In genomic region chr1:167938083-167938482, GRCh38 we compare ENCODE assay signal across 8 cellular contexts. TPM values are rescaled to one million over a fixed set of nuclear protein-coding genes. Genes with fewer than 3 reads are reported as not detected.
DNase-seq lines count a peak whose midpoint lies in the region; ATAC-seq lines count a peak whose summit lies in the region.

No MANE protein-coding gene starts in this region.

- peak overlapping the region; percentile 96 for H3K9ac ChIP-seq in ES-I3 (ENCODE audit: low read depth, low read length)
- H3K9ac ChIP-seq in endocrine pancreas (ENCODE audit: control insufficient read depth, insufficient read depth, low read length), result no peak overlapping the region
- no peak overlapping the region for H3K9ac ChIP-seq in trophoblast cell (ENCODE audit: low read length)

- H3K14ac ChIP-seq in trophoblast cell (ENCODE audit: low read length), result no peak overlapping the region

- H4K91ac ChIP-seq in trophoblast cell (ENCODE audit: low read depth, low read length), result no peak overlapping the region

- H3K4ac ChIP-seq in trophoblast cell (ENCODE audit: low read depth, low read length), result no peak overlapping the region

- DNase-seq in NCI-H526 treated with DMSO at 0.1 percent for 48 hours (lab: John Stamatoyannopoulos, UW), result peak; percentile 82
- DNase-seq in trophoblast cell, result no peak
- DNase-seq in effector memory CD4-positive, alpha-beta T cell, result no peak

- H3K79me1 ChIP-seq in trophoblast cell (ENCODE audit: low read length), result peaks cover 17% of the 10 kb centered on the region

- H3K4me3 ChIP-seq in endocrine pancreas (ENCODE audit: control insufficient read depth, insufficient read depth, low read length), result peak overlapping the region; percentile 93
- no peak overlapping the region for H3K4me3 ChIP-seq in trophoblast cell (ENCODE audit: low read depth, low read length)
- no peak overlapping the region for H3K4me3 ChIP-seq in effector memory CD4-positive, alpha-beta T cell (ENCODE audit: insufficient read depth, low read depth, low read length, poor library complexity, severe bottlenecking)

- H2BK5ac ChIP-seq in trophoblast cell (ENCODE audit: low read depth, low read length, poor library complexity), result no peak overlapping the region

- H2BK120ac ChIP-seq in trophoblast cell (ENCODE audit: insufficient read depth, low read length, poor library complexity), result no peak overlapping the region

- no peaks in the 10 kb centered on the region for H3K27me3 ChIP-seq in endocrine pancreas (ENCODE audit: control insufficient read depth, insufficient read depth, low read length)
- H3K27me3 ChIP-seq in trophoblast cell (ENCODE audit: insufficient read depth, low read length), result no peaks in the 10 kb centered on the region
- no peaks in the 10 kb centered on the region for H3K27me3 ChIP-seq in effector memory CD4-positive, alpha-beta T cell (replicated peaks; ENCODE audit: control insufficient read depth, insufficient read depth, low read length, poor library complexity, severe bottlenecking)

- H3K36me3 ChIP-seq in ES-I3 (ENCODE audit: insufficient read depth, low read length) (no peaks in the 10 kb centered on the region), endocrine pancreas (ENCODE audit: control insufficient read depth, insufficient read depth, low read length) (no peaks in the 10 kb centered on the region), trophoblast cell (ENCODE audit: control insufficient read depth in 1 of 2, insufficient read depth in 2 of 2, low read length in 2 of 2) (peaks cover 1 to 2% of the 10 kb centered on the region in 2 experiments)
- H3K36me3 ChIP-seq in effector memory CD4-positive, alpha-beta T cell (ENCODE audit: control insufficient read depth, insufficient read depth, low read length), result no peaks in the 10 kb centered on the region

- H3K9me3 ChIP-seq in ES-I3 (ENCODE audit: control insufficient read depth, insufficient read depth, low read length), result no peaks in the 10 kb centered on the region
- no peaks in the 10 kb centered on the region for H3K9me3 ChIP-seq in endocrine pancreas (ENCODE audit: control insufficient read depth, low read length)
- no peaks in the 10 kb centered on the region for H3K9me3 ChIP-seq in trophoblast cell (ENCODE audit: insufficient read depth, low read depth, low read length)
- H3K9me3 ChIP-seq in effector memory CD4-positive, alpha-beta T cell (ENCODE audit: control insufficient read depth, low read length), result no peaks in the 10 kb centered on the region

- no peak overlapping the region for H3K23ac ChIP-seq in trophoblast cell (ENCODE audit: low read length)

- no peak overlapping the region for H2AK5ac ChIP-seq in trophoblast cell (ENCODE audit: low read length)

- peaks cover 15% of the 10 kb centered on the region for H3K79me2 ChIP-seq in trophoblast cell (ENCODE audit: control insufficient read depth, insufficient read depth, low read length, poor library complexity)

- ATAC-seq in HG02588 (IDR thresholded peaks at IDR 0.05; ENCODE audit: unreplicated experiment) (no peak), HG03139 (IDR thresholded peaks at IDR 0.05; ENCODE audit: unreplicated experiment) (no peak), GM21423 (IDR thresholded peaks at IDR 0.05; ENCODE audit: unreplicated experiment) (no peak)

- H3K4me2 ChIP-seq in trophoblast cell (ENCODE audit: low read length), result peak overlapping the region; percentile 53

- H2BK12ac ChIP-seq in trophoblast cell (ENCODE audit: low read length), result no peak overlapping the region

- no peak overlapping the region for H4K12ac ChIP-seq in trophoblast cell (ENCODE audit: low read depth, low read length)

- H3K27ac ChIP-seq in trophoblast cell (ENCODE audit: low read depth, low read length), result no peak overlapping the region
- no peak overlapping the region for H3K27ac ChIP-seq in effector memory CD4-positive, alpha-beta T cell (ENCODE audit: insufficient read depth, low read length, poor library complexity, severe bottlenecking)

- WGBS in trophoblast cell (ENCODE audit: extremely low coverage, insufficient coverage, insufficient read length), result no CpG with 5 or more reads among the region's 4 CpGs

- no peak overlapping the region for H3K18ac ChIP-seq in trophoblast cell (ENCODE audit: low read length)

- H3K4me1 ChIP-seq in ES-I3 (ENCODE audit: insufficient read depth, low read length) (no peaks in the 10 kb centered on the region; the same call in 1 of the 2 replicates), endocrine pancreas (ENCODE audit: control insufficient read depth, insufficient read depth, low read length) (peaks cover 26% of the 10 kb centered on the region), trophoblast cell (ENCODE audit: control insufficient read depth in 1 of 2, insufficient read depth in 2 of 2, low read length in 2 of 2) (peaks cover 0 to 2% of the 10 kb centered on the region in 2 experiments)
- H3K4me1 ChIP-seq in effector memory CD4-positive, alpha-beta T cell (ENCODE audit: control insufficient read depth, insufficient read depth, low read length, poor library complexity, severe bottlenecking), result peaks cover 4% of the 10 kb centered on the region

- no peak overlapping the region for H2AFZ ChIP-seq in trophoblast cell (ENCODE audit: insufficient read depth, low read length, poor library complexity)

- no peak overlapping the region for H4K8ac ChIP-seq in trophoblast cell (ENCODE audit: low read depth, low read length)

RNA-seq across cellular contexts. Expression of gene MPC2, which starts 1.2 kb away (rescaled TPM):
- polyA plus RNA-seq in trophoblast cell (2013), result 61.6 and 67.9 TPM in 2 replicates

RNA-seq across cellular contexts. Expression of gene DCAF6, which starts 1.6 kb away (rescaled TPM):
- polyA plus RNA-seq in trophoblast cell (2013), result 75.9 and 76.4 TPM in 2 replicates

RNA-seq across cellular contexts. Expression of gene ADCY10, which starts 24.1 kb away (rescaled TPM):
- polyA plus RNA-seq in trophoblast cell (2013), result 1.3 TPM in 2 replicates
